In genomic region chr2:238020816-238021215, GRCh38 we compare ENCODE assay signal across 27 cellular contexts. TPM values are rescaled to one million over a fixed set of nuclear protein-coding genes. Genes with fewer than 3 reads are reported as not detected.
DNase-seq lines count a peak whose midpoint lies in the region; ATAC-seq and TF ChIP-seq lines count a peak whose summit lies in the region.
"Had no signal": no experiment of that assay in that cellular context is flagged by ENCODE, and none has a peak within 500 bp of the region (broad histone marks: within the 10 kb centered on the region; RNA-seq: fewer than 3 reads in every experiment).

No MANE protein-coding gene starts in this region.

- peaks cover 25% of the 10 kb centered on the region for H3K36me3 ChIP-seq in left ventricle myocardium inferior
- H3K36me3 ChIP-seq: BE2C had no signal

- H3K36me3 Mint-ChIP-seq in type B pancreatic cell, result peaks cover 33% of the 10 kb centered on the region

- H3K27ac ChIP-seq in left ventricle myocardium inferior (replicated peaks), result no peak overlapping the region
- H3K27ac ChIP-seq in RWPE1, result peak overlapping the region; percentile 13; the same call in 1 of the 2 replicates
- H3K27ac ChIP-seq: PC-9 had no signal

- CTCF ChIA-PET in RWPE1 (lab: Yijun Ruan, JAX), result interaction anchor here (0.6 kb wide), 1 partner anchor 855 kb away, joined by 3 read pairs; no protein-coding TSS in a partner anchor

- intact Hi-C loops in Right ventricle myocardium superior (cut with DNase I) (no loop called here), left ventricle myocardium inferior (cut with micrococcal nuclease) (no loop called here)

- H3K4me1 ChIP-seq in left ventricle myocardium inferior, result peaks cover 10% of the 10 kb centered on the region
- H3K4me1 ChIP-seq: BE2C had no signal

- no peak overlapping the region for H3K4me3 ChIP-seq in left ventricle myocardium inferior
- H3K4me3 ChIP-seq: PC-9 had no signal

- no peak overlapping the region for H3K4me3 Mint-ChIP-seq in type B pancreatic cell
- H3K4me3 Mint-ChIP-seq: CD14-positive monocyte; CD8-positive, alpha-beta memory T cell had no signal

- ATAC-seq in Right ventricle myocardium superior (ENCODE audit: poor library complexity), result peak; percentile 22
- ATAC-seq in SK-N-SH treated with all-trans-retinoic acid at 6 μM for 48 hours, result no peak
- no peak for ATAC-seq in GM21381 (IDR thresholded peaks at IDR 0.05; ENCODE audit: unreplicated experiment)

- no peaks in the 10 kb centered on the region for H3K27me3 Mint-ChIP-seq in type B pancreatic cell
- H3K27me3 Mint-ChIP-seq: CD8-positive, alpha-beta memory T cell had no signal

- H3K9me3 Mint-ChIP-seq in type B pancreatic cell, result no peaks in the 10 kb centered on the region
- H3K9me3 Mint-ChIP-seq: CD14-positive monocyte; CD8-positive, alpha-beta memory T cell had no signal

- no peaks in the 10 kb centered on the region for H3K27me3 ChIP-seq in left ventricle myocardium inferior (ENCODE audit: low read depth)
- H3K27me3 ChIP-seq: BE2C had no signal

- H3K4me1 Mint-ChIP-seq in type B pancreatic cell (ENCODE audit: unreplicated experiment), result peaks cover 5% of the 10 kb centered on the region
- H3K4me1 Mint-ChIP-seq: CD14-positive monocyte had no signal

- no peak for TF ChIP-seq CTCF in left ventricle myocardium inferior (IDR thresholded peaks at IDR 0.05; ENCODE audit: borderline replicate concordance)
- no peak for TF ChIP-seq CTCF in RWPE1 (conservative IDR thresholded peaks at IDR 0.05; ENCODE audit: low read depth)
- TF ChIP-seq CTCF in type B pancreatic cell (conservative IDR thresholded peaks at IDR 0.05), result no peak

- POLR2A ChIA-PET in RWPE1 (lab: Yijun Ruan, JAX; ENCODE audit: low non-redundant PET), result no interaction called here

- H3K27ac Mint-ChIP-seq in type B pancreatic cell, result peak overlapping the region; percentile 10

- no peaks in the 10 kb centered on the region for H3K9me3 ChIP-seq in left ventricle myocardium inferior (replicated peaks)
- H3K9me3 ChIP-seq: BE2C had no signal

- DNase-seq in Right ventricle myocardium superior (no peak), left ventricle myocardium inferior (no peak), RWPE1 (ENCODE audit: low spot score) (no peak), glomerular visceral epithelial cell (ENCODE audit: extremely low spot score) (peak; percentile 10), type B pancreatic cell (ENCODE audit: extremely low spot score, unreplicated experiment) (peak; percentile 29), activated gamma-delta T cell treated with Interleukin-2 at 50 U/mL for 16 hours (no peak)
- DNase-seq: 8988T; ACHN; BE2C; CD8-positive, alpha-beta memory T cell; DMS79 treated with DMSO at 0.1 percent for 48 hours; GF-D8; H7; KBM-7; MM.1S; NCI-H1092; NCI-H1417 treated with DMSO at 0.1 percent for 48 hours; NCI-H1694 treated with DMSO at 0.1 percent for 48 hours; NCI-H2081; NCI-H2227 treated with DMSO at 0.1 percent for 48 hours; NCI-H526 treated with DMSO at 0.1 percent for 48 hours; RPMI8226; SHP77 treated with DMSO at 0.1 percent for 48 hours had no signal

TF ChIP-seq in SK-N-SH treated with all-trans-retinoic acid at 6 μM for 48 hours, 23 proteins besides CTCF, POLR2A, EP300 and RAD21:
- TF ChIP-seq TCF4 (CRISPR knock-in tag; IDR thresholded peaks at IDR 0.05; ENCODE audit: borderline replicate concordance) (no peak), PPARA (CRISPR knock-in tag; IDR thresholded peaks at IDR 0.05; ENCODE audit: borderline replicate concordance) (no peak), ZFP30 (CRISPR knock-in tag; IDR thresholded peaks at IDR 0.05) (no peak), CSRNP3 (CRISPR knock-in tag; IDR thresholded peaks at IDR 0.05) (no peak), CSDC2 (CRISPR knock-in tag; IDR thresholded peaks at IDR 0.05) (no peak), ZNF70 (CRISPR knock-in tag; IDR thresholded peaks at IDR 0.05) (no peak), OSR1 (CRISPR knock-in tag; IDR thresholded peaks at IDR 0.05) (no peak), TOX (CRISPR knock-in tag; IDR thresholded peaks at IDR 0.05; ENCODE audit: borderline replicate concordance) (no peak), CREB5 (CRISPR knock-in tag; IDR thresholded peaks at IDR 0.05; ENCODE audit: low read depth) (no peak), TSHZ2 (CRISPR knock-in tag; IDR thresholded peaks at IDR 0.05) (no peak), SNAI2 (CRISPR knock-in tag; IDR thresholded peaks at IDR 0.05) (no peak), ARNTL (CRISPR knock-in tag; IDR thresholded peaks at IDR 0.05; ENCODE audit: borderline replicate concordance, low read depth) (no peak)
TF ChIP-seq in SK-N-SH treated with all-trans-retinoic acid at 6 μM for 48 hours: peak in this region for 0.

RNA-seq across cellular contexts. Expression of gene SCLY, which starts 40.0 kb away (rescaled TPM):
- 8.6 TPM for total RNA-seq in Right ventricle myocardium superior
- 10.9 TPM for total RNA-seq in left ventricle myocardium inferior
- total RNA-seq in type B pancreatic cell (ENCODE audit: low replicate concordance), result 21.4 and 34.5 TPM in 2 replicates

RNA-seq across cellular contexts. Expression of gene UBE2F, which starts 54.0 kb away (rescaled TPM):
- total RNA-seq in Right ventricle myocardium superior (65.1 TPM), left ventricle myocardium inferior (63.5 TPM), type B pancreatic cell (ENCODE audit: low replicate concordance) (43.1 and 49.6 TPM in 2 replicates)

Comparison
In these comparisons a context has a peak if more than half of its experiments do, and no peak if none do; other contexts are left out.
1. DNase-seq: peak in glomerular visceral epithelial cell (single experiment) and type B pancreatic cell (single experiment); none in Right ventricle myocardium superior (single experiment), left ventricle myocardium inferior (single experiment), RWPE1 (single experiment) and activated gamma-delta T cell treated with Interleukin-2 at 50 U/mL for 16 hours (single experiment).